17 cellular contexts compared by ENCODE assay signal in the genomic region with DNA sequence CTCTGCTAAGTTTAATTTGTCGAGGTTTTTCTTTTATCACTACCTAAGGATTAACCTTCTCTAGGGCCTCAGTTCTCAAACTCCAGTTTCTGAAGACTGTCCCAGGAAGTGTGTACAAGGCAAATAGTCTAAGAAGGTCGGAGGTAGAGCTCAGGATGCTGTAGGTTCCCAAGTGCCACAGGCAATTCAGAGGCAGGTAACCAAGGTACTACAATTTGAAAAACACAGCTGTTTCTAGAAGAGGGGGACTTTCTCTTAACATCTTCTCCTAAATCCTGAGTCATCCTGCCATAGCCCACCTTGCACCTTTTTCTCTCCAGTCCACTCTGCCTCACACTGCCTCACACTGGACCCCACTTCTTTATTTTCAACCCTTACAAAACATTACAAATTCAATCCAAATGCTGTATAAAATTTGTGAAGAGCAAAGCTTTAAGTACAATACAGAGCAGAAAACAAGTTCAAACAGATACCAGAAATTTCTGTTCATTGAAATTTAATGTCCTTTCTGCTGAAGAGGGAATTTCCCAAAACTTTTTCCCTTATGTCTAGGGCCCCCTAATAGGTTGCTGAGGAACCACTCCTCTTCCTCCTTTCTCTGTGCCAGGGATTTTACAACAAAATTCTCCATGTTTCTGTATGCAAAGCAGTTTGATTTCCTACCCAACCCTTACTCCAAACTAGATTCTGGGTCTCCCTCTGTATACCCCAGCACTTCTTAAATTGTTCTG. TPM values are rescaled to one million over a fixed set of nuclear protein-coding genes. Genes with fewer than 3 reads are reported as not detected.
A peak's percentile ranks its signal among the peaks of the same experiment; 100 is the strongest.
DNase-seq lines count a peak whose midpoint lies in the region; ATAC-seq, FAIRE-seq and TF ChIP-seq lines count a peak whose summit lies in the region.
"Had no signal": no experiment of that assay in that cellular context is flagged by ENCODE, and none has a peak within 500 bp of the region (broad histone marks: within the 10 kb centered on the region; RNA-seq: fewer than 3 reads in every experiment).

No MANE protein-coding gene starts in this region.

- no peak overlapping the region for H3K4me3 Mint-ChIP-seq in WTC11

- DNase-seq in A673 (ENCODE audit: low spot score) (no peak), WTC11 (ENCODE audit: low spot score) (no peak), HepG2 (ENCODE audit: low spot score) (no peak), sciatic nerve (ENCODE audit: low spot score) (no peak), HTR-8/SVneo (ENCODE audit: insufficient read length, low spot score) (no peak), cerebellum (ENCODE audit: low spot score) (no peak), NCI-H1105 (lab: John Stamatoyannopoulos, UW) (no peak)
- DNase-seq: activated CD4-positive, CD25-positive, alpha-beta regulatory T cell; activated T-cell treated with anti-CD3 and anti-CD28 coated beads, Interleukin-2, amount 50 U/mL, for 48 hours; body of pancreas; NCI-H446 treated with DMSO at 0.1 percent for 48 hours; sigmoid colon had no signal

- peak overlapping the region; percentile 23 for H3K9ac ChIP-seq in HepG2 (ENCODE audit: insufficient read depth, low read depth, low read length)

- 2% methylated on average over 2 of the region's 2 CpGs for WGBS in HepG2 (ENCODE audit: low lambda C conversion rate)

- H3K9me3 Mint-ChIP-seq in WTC11 = no peaks in the 10 kb centered on the region

- H4K20me1 ChIP-seq in HepG2 (ENCODE audit: insufficient read depth, low read length) = no peaks in the 10 kb centered on the region; the same call in 1 of the 2 replicates

- TF ChIP-seq CTCF in A673 (conservative IDR thresholded peaks at IDR 0.05; ENCODE audit: low read depth, low read length) (no peak), WTC11 (IDR thresholded peaks at IDR 0.05) (no peak), HepG2 (CRISPR knock-in tag; IDR thresholded peaks at IDR 0.05) (no peak)

- CTCF ChIA-PET in A673 (lab: Charles Lee) = no interaction called here
- CTCF ChIA-PET in WTC11 (lab: Charles Lee) = no interaction called here
- CTCF ChIA-PET in HepG2 (lab: Yijun Ruan, JAX; ENCODE audit: low intra/inter-chr PET ratio, low total read pairs) = no interaction called here

- peak overlapping the region; percentile 18 for H3K27ac ChIP-seq in A673 (ENCODE audit: low read depth, low read length, poor library complexity, severe bottlenecking)
- peak overlapping the region; percentile 70 for H3K27ac ChIP-seq in HepG2 (ENCODE audit: extremely low read length, insufficient read depth, low read length)
- H3K27ac ChIP-seq: sigmoid colon, SJSA1 had no signal

- no peaks in the 10 kb centered on the region for H3K36me3 ChIP-seq in A673 (ENCODE audit: insufficient read depth, low read length, poor library complexity, severe bottlenecking)
- no peaks in the 10 kb centered on the region for H3K36me3 ChIP-seq in HepG2 (replicated peaks in 1 of 2; ENCODE audit: control insufficient read depth in 1 of 2, insufficient read depth in 2 of 2, low read length in 2 of 2)
- H3K36me3 ChIP-seq: sigmoid colon, SJSA1 had no signal

- no peak for TF ChIP-seq RAD21 in HepG2 (CRISPR knock-in tag; IDR thresholded peaks at IDR 0.05)

- POLR2A ChIA-PET in A673 (lab: Charles Lee; ENCODE audit: low non-redundant PET) = interaction anchor here (0.6 kb wide), 1 partner anchor 48 kb away, joined by 3 read pairs; no protein-coding TSS in a partner anchor
- POLR2A ChIA-PET in WTC11 (lab: Charles Lee) = no interaction called here
- POLR2A ChIA-PET in HepG2 (lab: Yijun Ruan, JAX) = interaction anchor here (0.7 to 2.5 kb wide), 5 partner anchors 13 to 83 kb away, joined by 3 to 23 read pairs (median 4); partner anchors contain the start of genes FRK and NT5DC1

- ATAC-seq in GM19452 (IDR thresholded peaks at IDR 0.05; ENCODE audit: unreplicated experiment) (peak; percentile 2), WTC11 (peak; percentile 32; the same call in 1 of the 2 replicates), HepG2 (peak; percentile 46), sciatic nerve (no peak)

- H3K4me2 ChIP-seq in HepG2 (ENCODE audit: low read depth, low read length) = peak overlapping the region; percentile 57

- H3K27me3 Mint-ChIP-seq in WTC11 (ENCODE audit: low read depth) = no peaks in the 10 kb centered on the region

- H3K4me3 ChIP-seq in A673 (ENCODE audit: low read depth, low read length, poor library complexity, severe bottlenecking) (no peak overlapping the region), HepG2 (replicated peaks in 1 of 3; ENCODE audit: insufficient read depth in 1 of 3, low read depth in 2 of 3, low read length in 3 of 3) (peak overlapping the region; percentile 21 to 38 (median 34); a peak in 4 of 6 replicates)
- H3K4me3 ChIP-seq: body of pancreas, sigmoid colon, SJSA1 had no signal

- no peaks in the 10 kb centered on the region; the same call in 1 of the 2 replicates for H3K4me1 Mint-ChIP-seq in WTC11

- H3K27ac Mint-ChIP-seq in WTC11 = no peak overlapping the region

- intact Hi-C loops in A673 (cut with micrococcal nuclease; ENCODE audit: unreplicated experiment) = no loop called here
- intact Hi-C loops in HepG2 (cut with micrococcal nuclease; ENCODE audit: unreplicated experiment) = no loop called here
- intact Hi-C loops in sciatic nerve (cut with DNase I) = no loop called here

- no peak overlapping the region for H2AFZ ChIP-seq in HepG2 (ENCODE audit: low read length)

- no peak for FAIRE-seq in HepG2 (lab: Jason Lieb, UNC)
- FAIRE-seq in HTR-8/SVneo (lab: Jason Lieb, UNC) = no peak
- FAIRE-seq: H54, urothelium cell line had no signal

- peaks cover 37% of the 10 kb centered on the region for H3K79me2 ChIP-seq in HepG2 (ENCODE audit: insufficient read depth, low read length)

- H3K27me3 ChIP-seq in A673 (replicated peaks; ENCODE audit: insufficient read depth, low read depth, low read length, poor library complexity) (no peaks in the 10 kb centered on the region), HepG2 (ENCODE audit: control insufficient read depth in 1 of 2, insufficient read depth in 2 of 2, low read length in 2 of 2) (no peaks in the 10 kb centered on the region)
- H3K27me3 ChIP-seq: body of pancreas, sigmoid colon, SJSA1 had no signal

- H3K9me3 ChIP-seq in A673 (ENCODE audit: low read depth, low read length, poor library complexity, severe bottlenecking) (no peaks in the 10 kb centered on the region), HepG2 (ENCODE audit: low read length) (no peaks in the 10 kb centered on the region)
- H3K9me3 ChIP-seq: body of pancreas, sigmoid colon, SJSA1 had no signal

- in situ Hi-C loops in HepG2 (cut with HindIII; ENCODE audit: extremely low pct_ligation_motif_present, low pct_unique_long_range_greater_than_20kb) = no loop called here

- H3K36me3 Mint-ChIP-seq in WTC11 = no peaks in the 10 kb centered on the region

- BruUV-seq in A673 (replicated peaks; lab: Mats Ljungman, UMichigan) (no TSS peak), HepG2 (replicated peaks; lab: Mats Ljungman, UMichigan) (no TSS peak)

- H3K4me1 ChIP-seq in A673 (ENCODE audit: insufficient read depth, low read length, poor library complexity, severe bottlenecking) (peaks cover 45% of the 10 kb centered on the region), HepG2 (ENCODE audit: insufficient read depth, low read length) (peaks cover 70% of the 10 kb centered on the region)
- H3K4me1 ChIP-seq: sigmoid colon had no signal

- TF ChIP-seq EP300 in HepG2 (IDR thresholded peaks at IDR 0.05; ENCODE audit: low read depth in 2 of 2, low read length in 2 of 2) (no peak), HepG2 (CRISPR knock-in tag; IDR thresholded peaks at IDR 0.05; ENCODE audit: borderline replicate concordance) (no peak)

- TF ChIP-seq POLR2A in HepG2 (IDR thresholded peaks at IDR 0.05; ENCODE audit: insufficient read depth in 1 of 2, low read depth in 2 of 2, low read length in 2 of 2) = no peak

TF ChIP-seq in WTC11, 78 proteins besides CTCF, POLR2A, EP300 and RAD21 (continues in another document):
- TF ChIP-seq ZNF121 (CRISPR knock-in tag; IDR thresholded peaks at IDR 0.05) (no peak), FOXP1 (CRISPR knock-in tag; IDR thresholded peaks at IDR 0.05; ENCODE audit: borderline replicate concordance) (no peak)

RNA-seq across cellular contexts. Expression of gene FRK, which starts 43.0 kb away (rescaled TPM):
- total RNA-seq in A673 (2021) (10.0 and 12.3 TPM in 2 replicates), WTC11 (2021) (0.13 to 0.18 TPM (median 0.16 TPM) in 3 replicates), HepG2 (2016; rRNA removed; fragmentation: Illumina TruSeq; extraction: Trizol) (2.9 and 4.5 TPM in 2 replicates), sciatic nerve (0.85 TPM), cerebellum (0.36 TPM)
- 0.51 and 0.62 TPM in 2 replicates for total RNA-seq in HepG2 (2016; cell fraction: cytosol; rRNA removed; fragmentation: Illumina TruSeq; extraction: Trizol; ENCODE audit: low read depth)
- total RNA-seq in HepG2 (2016; cell fraction: insoluble cytoplasmic fraction; rRNA removed; fragmentation: Illumina TruSeq; extraction: Trizol) = 2.9 and 4.1 TPM in 2 replicates
- total RNA-seq in HepG2 (2016; cell fraction: membrane; rRNA removed; fragmentation: Illumina TruSeq; extraction: Trizol) = 0.86 and 0.93 TPM in 2 replicates
- 6.1 and 6.5 TPM in 2 replicates for total RNA-seq in HepG2 (2016; cell fraction: nucleus; rRNA removed; fragmentation: Illumina TruSeq; extraction: Trizol)
- polyA plus RNA-seq in HepG2 (2011; rRNA removed) = 1.3 and 1.5 TPM in 2 replicates
- polyA plus RNA-seq in HepG2 (2011; cell fraction: cytosol; rRNA removed) = 0.56 and 1.2 TPM in 2 replicates
- polyA plus RNA-seq in HepG2 (2011; cell fraction: nucleus; rRNA removed) = 1.7 and 2.6 TPM in 2 replicates
- 0.65 and 0.80 TPM in 2 replicates for polyA plus RNA-seq in HepG2 (2012)
- polyA plus RNA-seq in HepG2 (2016; cell fraction: cytosol; fragmentation: Illumina TruSeq; extraction: Trizol; ENCODE audit: low read depth) = 0.08 and 0.10 TPM in 2 replicates
- polyA plus RNA-seq in HepG2 (2016; cell fraction: insoluble cytoplasmic fraction; fragmentation: Illumina TruSeq; extraction: Trizol; ENCODE audit: low read depth) = 1.7 and 1.9 TPM in 2 replicates
- polyA plus RNA-seq in HepG2 (2016; cell fraction: membrane; fragmentation: Illumina TruSeq; extraction: Trizol; ENCODE audit: low read depth) = 0.18 and 0.27 TPM in 2 replicates
- 2.1 and 2.6 TPM in 2 replicates for polyA plus RNA-seq in HepG2 (2016; cell fraction: nucleus; fragmentation: Illumina TruSeq; extraction: Trizol; ENCODE audit: insufficient read depth, low read depth)
- polyA minus RNA-seq in HepG2 (2011; rRNA and poly(A)+ RNA removed; ENCODE audit: low replicate concordance) = 5.6 and 8.1 TPM in 2 replicates
- polyA minus RNA-seq in HepG2 (2011; cell fraction: cytosol; rRNA and poly(A)+ RNA removed) = 2.5 and 3.6 TPM in 2 replicates
- polyA minus RNA-seq in HepG2 (2011; cell fraction: nucleus; rRNA and poly(A)+ RNA removed) = 16.5 and 22.3 TPM in 2 replicates
- total RNA-seq: mononuclear cell had no signal
